In genomic region chr3:4776980-4777581, GRCh38 we compare ENCODE assay signal across 1 cellular context.
TF ChIP-seq lines count a peak whose summit lies in the region.

No MANE protein-coding gene starts in this region.

TF ChIP-seq in HepG2, 621 proteins besides CTCF, POLR2A, EP300 and RAD21 (continued from another document):
- TF ChIP-seq MNT (IDR thresholded peaks at IDR 0.05) (no peak), JDP2 (CRISPR knock-in tag; IDR thresholded peaks at IDR 0.05; ENCODE audit: borderline replicate concordance) (no peak), TBP (CRISPR knock-in tag; IDR thresholded peaks at IDR 0.05) (no peak), ATF6 (CRISPR knock-in tag; conservative IDR thresholded peaks at IDR 0.05) (no peak), MAF1 (CRISPR knock-in tag; IDR thresholded peaks at IDR 0.05; ENCODE audit: borderline replicate concordance) (no peak), CAMTA2 (CRISPR knock-in tag; IDR thresholded peaks at IDR 0.05; ENCODE audit: borderline replicate concordance) (no peak), PAX8 (CRISPR knock-in tag; IDR thresholded peaks at IDR 0.05; ENCODE audit: borderline replicate concordance) (no peak), GTF3A (CRISPR knock-in tag; conservative IDR thresholded peaks at IDR 0.05) (no peak), GPBP1L1 (CRISPR knock-in tag; IDR thresholded peaks at IDR 0.05) (no peak)
- TF ChIP-seq, protein P1, sequence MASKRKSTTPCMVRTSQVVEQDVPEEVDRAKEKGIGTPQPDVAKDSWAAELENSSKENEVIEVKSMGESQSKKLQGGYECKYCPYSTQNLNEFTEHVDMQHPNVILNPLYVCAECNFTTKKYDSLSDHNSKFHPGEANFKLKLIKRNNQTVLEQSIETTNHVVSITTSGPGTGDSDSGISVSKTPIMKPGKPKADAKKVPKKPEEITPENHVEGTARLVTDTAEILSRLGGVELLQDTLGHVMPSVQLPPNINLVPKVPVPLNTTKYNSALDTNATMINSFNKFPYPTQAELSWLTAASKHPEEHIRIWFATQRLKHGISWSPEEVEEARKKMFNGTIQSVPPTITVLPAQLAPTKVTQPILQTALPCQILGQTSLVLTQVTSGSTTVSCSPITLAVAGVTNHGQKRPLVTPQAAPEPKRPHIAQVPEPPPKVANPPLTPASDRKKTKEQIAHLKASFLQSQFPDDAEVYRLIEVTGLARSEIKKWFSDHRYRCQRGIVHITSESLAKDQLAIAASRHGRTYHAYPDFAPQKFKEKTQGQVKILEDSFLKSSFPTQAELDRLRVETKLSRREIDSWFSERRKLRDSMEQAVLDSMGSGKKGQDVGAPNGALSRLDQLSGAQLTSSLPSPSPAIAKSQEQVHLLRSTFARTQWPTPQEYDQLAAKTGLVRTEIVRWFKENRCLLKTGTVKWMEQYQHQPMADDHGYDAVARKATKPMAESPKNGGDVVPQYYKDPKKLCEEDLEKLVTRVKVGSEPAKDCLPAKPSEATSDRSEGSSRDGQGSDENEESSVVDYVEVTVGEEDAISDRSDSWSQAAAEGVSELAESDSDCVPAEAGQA (IDR thresholded peaks at IDR 0.05; ENCODE audit: low read depth), result no peak
- TF ChIP-seq, protein P1 (CRISPR knock-in tag; IDR thresholded peaks at IDR 0.05; ENCODE audit: borderline replicate concordance), result no peak
